In the genomic region with DNA sequence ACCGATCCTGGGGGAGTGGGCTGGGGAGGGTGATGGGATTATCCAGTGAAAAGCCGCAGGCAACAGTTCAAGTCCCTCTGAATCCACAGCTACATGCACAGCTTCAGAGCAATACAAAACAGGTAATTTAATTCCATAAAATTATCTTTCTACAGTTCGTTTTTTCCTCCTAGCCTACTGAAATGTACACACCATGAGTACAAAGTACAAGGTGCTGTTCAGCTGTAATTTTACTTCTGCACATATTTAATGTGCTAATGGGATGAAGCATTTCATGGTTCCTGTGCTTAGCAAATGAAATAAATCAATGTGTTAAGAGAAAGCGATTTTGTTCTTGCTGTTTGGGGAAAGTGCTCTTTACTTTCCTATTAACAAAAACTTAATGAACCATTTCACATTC, we compare ENCODE assay signal across 1 cellular context.
TF ChIP-seq lines count a peak whose summit lies in the region.

No MANE protein-coding gene starts in this region.

TF ChIP-seq in HepG2, 621 proteins besides CTCF, POLR2A, EP300 and RAD21 (continued from another document):
- TF ChIP-seq, protein P1, sequence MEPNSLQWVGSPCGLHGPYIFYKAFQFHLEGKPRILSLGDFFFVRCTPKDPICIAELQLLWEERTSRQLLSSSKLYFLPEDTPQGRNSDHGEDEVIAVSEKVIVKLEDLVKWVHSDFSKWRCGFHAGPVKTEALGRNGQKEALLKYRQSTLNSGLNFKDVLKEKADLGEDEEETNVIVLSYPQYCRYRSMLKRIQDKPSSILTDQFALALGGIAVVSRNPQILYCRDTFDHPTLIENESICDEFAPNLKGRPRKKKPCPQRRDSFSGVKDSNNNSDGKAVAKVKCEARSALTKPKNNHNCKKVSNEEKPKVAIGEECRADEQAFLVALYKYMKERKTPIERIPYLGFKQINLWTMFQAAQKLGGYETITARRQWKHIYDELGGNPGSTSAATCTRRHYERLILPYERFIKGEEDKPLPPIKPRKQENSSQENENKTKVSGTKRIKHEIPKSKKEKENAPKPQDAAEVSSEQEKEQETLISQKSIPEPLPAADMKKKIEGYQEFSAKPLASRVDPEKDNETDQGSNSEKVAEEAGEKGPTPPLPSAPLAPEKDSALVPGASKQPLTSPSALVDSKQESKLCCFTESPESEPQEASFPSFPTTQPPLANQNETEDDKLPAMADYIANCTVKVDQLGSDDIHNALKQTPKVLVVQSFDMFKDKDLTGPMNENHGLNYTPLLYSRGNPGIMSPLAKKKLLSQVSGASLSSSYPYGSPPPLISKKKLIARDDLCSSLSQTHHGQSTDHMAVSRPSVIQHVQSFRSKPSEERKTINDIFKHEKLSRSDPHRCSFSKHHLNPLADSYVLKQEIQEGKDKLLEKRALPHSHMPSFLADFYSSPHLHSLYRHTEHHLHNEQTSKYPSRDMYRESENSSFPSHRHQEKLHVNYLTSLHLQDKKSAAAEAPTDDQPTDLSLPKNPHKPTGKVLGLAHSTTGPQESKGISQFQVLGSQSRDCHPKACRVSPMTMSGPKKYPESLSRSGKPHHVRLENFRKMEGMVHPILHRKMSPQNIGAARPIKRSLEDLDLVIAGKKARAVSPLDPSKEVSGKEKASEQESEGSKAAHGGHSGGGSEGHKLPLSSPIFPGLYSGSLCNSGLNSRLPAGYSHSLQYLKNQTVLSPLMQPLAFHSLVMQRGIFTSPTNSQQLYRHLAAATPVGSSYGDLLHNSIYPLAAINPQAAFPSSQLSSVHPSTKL (CRISPR knock-in tag; IDR thresholded peaks at IDR 0.05) = peak; percentile 49; the same call in 1 of the 2 replicates
- TF ChIP-seq, protein P2, sequence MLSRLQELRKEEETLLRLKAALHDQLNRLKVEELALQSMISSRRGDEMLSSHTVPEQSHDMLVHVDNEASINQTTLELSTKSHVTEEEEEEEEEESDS (CRISPR knock-in tag; IDR thresholded peaks at IDR 0.05; ENCODE audit: borderline replicate concordance) = no peak
- no peak for TF ChIP-seq FOXC1 (CRISPR knock-in tag; IDR thresholded peaks at IDR 0.05; ENCODE audit: borderline replicate concordance)
- TF ChIP-seq, protein P3, sequence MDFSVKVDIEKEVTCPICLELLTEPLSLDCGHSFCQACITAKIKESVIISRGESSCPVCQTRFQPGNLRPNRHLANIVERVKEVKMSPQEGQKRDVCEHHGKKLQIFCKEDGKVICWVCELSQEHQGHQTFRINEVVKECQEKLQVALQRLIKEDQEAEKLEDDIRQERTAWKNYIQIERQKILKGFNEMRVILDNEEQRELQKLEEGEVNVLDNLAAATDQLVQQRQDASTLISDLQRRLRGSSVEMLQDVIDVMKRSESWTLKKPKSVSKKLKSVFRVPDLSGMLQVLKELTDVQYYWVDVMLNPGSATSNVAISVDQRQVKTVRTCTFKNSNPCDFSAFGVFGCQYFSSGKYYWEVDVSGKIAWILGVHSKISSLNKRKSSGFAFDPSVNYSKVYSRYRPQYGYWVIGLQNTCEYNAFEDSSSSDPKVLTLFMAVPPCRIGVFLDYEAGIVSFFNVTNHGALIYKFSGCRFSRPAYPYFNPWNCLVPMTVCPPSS (IDR thresholded peaks at IDR 0.05) = no peak
- TF ChIP-seq ZNF614 (CRISPR knock-in tag; IDR thresholded peaks at IDR 0.05; ENCODE audit: borderline replicate concordance) = peak; percentile 50; the same call in 1 of the 2 replicates
- TF ChIP-seq FOXA3 (CRISPR knock-in tag; IDR thresholded peaks at IDR 0.05) = peak; percentile 62
- TF ChIP-seq, protein P4, sequence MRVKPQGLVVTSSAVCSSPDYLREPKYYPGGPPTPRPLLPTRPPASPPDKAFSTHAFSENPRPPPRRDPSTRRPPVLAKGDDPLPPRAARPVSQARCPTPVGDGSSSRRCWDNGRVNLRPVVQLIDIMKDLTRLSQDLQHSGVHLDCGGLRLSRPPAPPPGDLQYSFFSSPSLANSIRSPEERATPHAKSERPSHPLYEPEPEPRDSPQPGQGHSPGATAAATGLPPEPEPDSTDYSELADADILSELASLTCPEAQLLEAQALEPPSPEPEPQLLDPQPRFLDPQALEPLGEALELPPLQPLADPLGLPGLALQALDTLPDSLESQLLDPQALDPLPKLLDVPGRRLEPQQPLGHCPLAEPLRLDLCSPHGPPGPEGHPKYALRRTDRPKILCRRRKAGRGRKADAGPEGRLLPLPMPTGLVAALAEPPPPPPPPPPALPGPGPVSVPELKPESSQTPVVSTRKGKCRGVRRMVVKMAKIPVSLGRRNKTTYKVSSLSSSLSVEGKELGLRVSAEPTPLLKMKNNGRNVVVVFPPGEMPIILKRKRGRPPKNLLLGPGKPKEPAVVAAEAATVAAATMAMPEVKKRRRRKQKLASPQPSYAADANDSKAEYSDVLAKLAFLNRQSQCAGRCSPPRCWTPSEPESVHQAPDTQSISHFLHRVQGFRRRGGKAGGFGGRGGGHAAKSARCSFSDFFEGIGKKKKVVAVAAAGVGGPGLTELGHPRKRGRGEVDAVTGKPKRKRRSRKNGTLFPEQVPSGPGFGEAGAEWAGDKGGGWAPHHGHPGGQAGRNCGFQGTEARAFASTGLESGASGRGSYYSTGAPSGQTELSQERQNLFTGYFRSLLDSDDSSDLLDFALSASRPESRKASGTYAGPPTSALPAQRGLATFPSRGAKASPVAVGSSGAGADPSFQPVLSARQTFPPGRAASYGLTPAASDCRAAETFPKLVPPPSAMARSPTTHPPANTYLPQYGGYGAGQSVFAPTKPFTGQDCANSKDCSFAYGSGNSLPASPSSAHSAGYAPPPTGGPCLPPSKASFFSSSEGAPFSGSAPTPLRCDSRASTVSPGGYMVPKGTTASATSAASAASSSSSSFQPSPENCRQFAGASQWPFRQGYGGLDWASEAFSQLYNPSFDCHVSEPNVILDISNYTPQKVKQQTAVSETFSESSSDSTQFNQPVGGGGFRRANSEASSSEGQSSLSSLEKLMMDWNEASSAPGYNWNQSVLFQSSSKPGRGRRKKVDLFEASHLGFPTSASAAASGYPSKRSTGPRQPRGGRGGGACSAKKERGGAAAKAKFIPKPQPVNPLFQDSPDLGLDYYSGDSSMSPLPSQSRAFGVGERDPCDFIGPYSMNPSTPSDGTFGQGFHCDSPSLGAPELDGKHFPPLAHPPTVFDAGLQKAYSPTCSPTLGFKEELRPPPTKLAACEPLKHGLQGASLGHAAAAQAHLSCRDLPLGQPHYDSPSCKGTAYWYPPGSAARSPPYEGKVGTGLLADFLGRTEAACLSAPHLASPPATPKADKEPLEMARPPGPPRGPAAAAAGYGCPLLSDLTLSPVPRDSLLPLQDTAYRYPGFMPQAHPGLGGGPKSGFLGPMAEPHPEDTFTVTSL (CRISPR knock-in tag; IDR thresholded peaks at IDR 0.05; ENCODE audit: borderline replicate concordance) = peak; percentile 45; the same call in 1 of the 2 replicates
